Comparison of ENCODE assay signal across 8 cellular contexts in the genomic region with DNA sequence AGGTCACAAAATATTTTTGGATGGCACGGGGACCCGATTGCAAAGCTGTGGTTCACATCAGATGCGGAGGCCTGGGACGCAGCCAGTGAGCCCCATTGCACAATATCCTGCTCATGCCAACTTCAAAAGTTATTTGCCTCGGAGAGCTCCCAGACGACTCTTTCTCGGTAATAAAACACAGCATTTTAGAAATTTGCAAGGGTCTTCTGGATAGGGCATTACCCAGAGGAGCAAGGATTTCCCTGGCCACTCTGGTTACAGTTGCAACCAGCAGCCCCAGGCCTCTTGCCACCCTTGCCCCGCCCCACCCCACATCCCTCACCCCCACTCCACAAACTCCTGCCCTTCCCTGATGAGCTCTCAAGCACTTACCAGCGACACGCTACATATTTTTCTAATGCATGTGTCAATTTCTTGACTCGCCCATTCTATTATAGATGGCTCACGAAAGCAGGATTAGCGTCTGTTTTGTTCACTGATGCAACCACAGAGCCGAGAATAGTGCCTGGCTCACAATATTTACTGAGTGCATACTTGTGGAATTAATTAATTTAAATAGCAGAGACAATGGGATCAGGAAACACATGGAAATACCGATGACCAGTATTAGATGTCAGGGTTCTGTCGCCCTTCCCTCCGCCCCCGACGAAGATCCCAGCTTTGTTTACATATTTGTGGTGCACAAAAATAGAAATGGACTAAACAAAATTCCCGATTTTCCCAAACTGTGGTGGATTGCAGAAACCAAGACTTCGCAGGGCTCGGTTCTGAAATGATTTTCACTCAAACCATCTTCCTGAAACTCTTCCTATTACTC.
DNase-seq lines count a peak whose midpoint lies in the region; ATAC-seq, FAIRE-seq and TF ChIP-seq lines count a peak whose summit lies in the region.

No MANE protein-coding gene starts in this region.

- in situ Hi-C loops in GM23248 (cut with MboI), result no loop called here

- H3K4me1 ChIP-seq in GM23248 (ENCODE audit: insufficient read depth) (peaks cover 24% of the 10 kb centered on the region), esophagus (ENCODE audit: control insufficient read depth in 2 of 2, insufficient read depth in 2 of 2, low read length in 1 of 2) (peaks cover 2 to 5% of the 10 kb centered on the region in 2 donors), pancreas (peaks cover 0 to 22% (median 14%) of the 10 kb centered on the region in 3 donors)

- no peak for FAIRE-seq in pancreas (lab: Jason Lieb, UNC)

- POLR2A ChIA-PET in activated CD8-positive, alpha-beta T cell treated with anti-CD3 and anti-CD28 coated beads for 36 hours (lab: Charles Lee), result interaction anchor here (0.7 kb wide), 1 partner anchor 296 kb away, joined by 3 read pairs; no protein-coding TSS in a partner anchor

- 0 to 4% methylated on average over 21 to 22 of the region's 22 CpGs for WGBS in GM23248 (ENCODE audit: low coverage in 1 of 2, low lambda C conversion rate in 2 of 2, missing lambda C conversion rate in 2 of 2), 2 experiments
- WGBS in esophagus, 2 donors, result 13 to 24% methylated on average over 22 of the region's 22 CpGs
- WGBS in pancreas, 2 donors, result 42% methylated on average over 22 of the region's 22 CpGs

- peak overlapping the region; percentile 36 for H2AFZ ChIP-seq in GM23248

- DNase-seq in GM23248 (peak; percentile 93), NOMO-1 (lab: John Stamatoyannopoulos, UW; ENCODE audit: unreplicated experiment in 2 of 2) (peak; percentile 94 to 97), pancreas (peak; percentile 57 to 76 (median 68)), cerebellar nuclear complex (lab: John Stamatoyannopoulos, UW) (no peak)
- DNase-seq in activated CD4-positive, alpha-beta T cell treated with anti-CD3 and anti-CD28 coated beads for 1 hour, result no peak
- DNase-seq in activated CD8-positive, alpha-beta T cell treated with anti-CD3 and anti-CD28 coated beads for 36 hours, result no peak
- DNase-seq in activated CD4-positive, alpha-beta T cell treated with anti-CD3 and anti-CD28 coated beads for 48 hours, result no peak

- intact Hi-C loops in pancreas (cut with DNase I), result no loop called here
- intact Hi-C loops in activated CD8-positive, alpha-beta T cell treated with anti-CD3 and anti-CD28 coated beads for 36 hours (cut with micrococcal nuclease), result no loop called here

- H3K4me2 ChIP-seq in GM23248 (ENCODE audit: unreplicated experiment), result peak overlapping the region; percentile 77

- H4K20me1 ChIP-seq in GM23248 (ENCODE audit: insufficient read depth), result no peaks in the 10 kb centered on the region

- H3K4me1 Mint-ChIP-seq in activated CD8-positive, alpha-beta T cell treated with anti-CD3 and anti-CD28 coated beads for 36 hours (ENCODE audit: low read depth), result peaks cover 8% of the 10 kb centered on the region

- H3K36me3 ChIP-seq in GM23248 (ENCODE audit: low read depth), result no peaks in the 10 kb centered on the region
- no peaks in the 10 kb centered on the region for H3K36me3 ChIP-seq in esophagus (ENCODE audit: control insufficient read depth in 2 of 2, insufficient read depth in 2 of 2, low read length in 1 of 2)
- no peaks in the 10 kb centered on the region for H3K36me3 ChIP-seq in pancreas

- H3K27ac Mint-ChIP-seq in activated CD8-positive, alpha-beta T cell treated with anti-CD3 and anti-CD28 coated beads for 36 hours, result no peak overlapping the region

- peak overlapping the region; percentile 79 for H3K9ac ChIP-seq in GM23248

- H3K27me3 ChIP-seq in GM23248 (replicated peaks; ENCODE audit: insufficient read depth) (no peaks in the 10 kb centered on the region), esophagus (ENCODE audit: control insufficient read depth in 1 of 2, insufficient read depth in 2 of 2, low read length in 2 of 2) (no peaks in the 10 kb centered on the region), pancreas (no peaks in the 10 kb centered on the region)

- H3K4me3 ChIP-seq in GM23248 (peak overlapping the region; percentile 64), esophagus (ENCODE audit: low read depth in 1 of 2, low read length in 2 of 2) (peak overlapping the region in 1 of 2 donors; percentile 4), pancreas (peak overlapping the region in 1 of 4 donors; percentile 25)

- H3K27ac ChIP-seq in GM23248 (peak overlapping the region; percentile 91), esophagus (ENCODE audit: low read depth in 2 of 2, low read length in 1 of 2) (peak overlapping the region; percentile 71 to 85), pancreas (peak overlapping the region in 3 of 4 donors; percentile 48 to 74 (median 66))

- peak; percentile 80 to 86 (median 82) for ATAC-seq in pancreas
- no peak for ATAC-seq in activated CD8-positive, alpha-beta T cell treated with anti-CD3 and anti-CD28 coated beads for 36 hours

- no peaks in the 10 kb centered on the region for H3K9me3 Mint-ChIP-seq in activated CD8-positive, alpha-beta T cell treated with anti-CD3 and anti-CD28 coated beads for 36 hours

- H3K9me3 ChIP-seq in GM23248 (ENCODE audit: low read depth) (no peaks in the 10 kb centered on the region), esophagus (ENCODE audit: control insufficient read depth in 2 of 2, insufficient read depth in 1 of 2, low read depth in 1 of 2, low read length in 1 of 2) (no peaks in the 10 kb centered on the region), pancreas (no peaks in the 10 kb centered on the region)

- H3K27me3 Mint-ChIP-seq in activated CD8-positive, alpha-beta T cell treated with anti-CD3 and anti-CD28 coated beads for 36 hours, result no peaks in the 10 kb centered on the region

- H3F3A ChIP-seq in GM23248 (ENCODE audit: insufficient read depth), result peaks cover 19% of the 10 kb centered on the region

- no peaks in the 10 kb centered on the region for H3K36me3 Mint-ChIP-seq in activated CD8-positive, alpha-beta T cell treated with anti-CD3 and anti-CD28 coated beads for 36 hours (ENCODE audit: low read depth)

- H3K79me2 ChIP-seq in GM23248 (ENCODE audit: insufficient read depth), result peaks cover 13% of the 10 kb centered on the region; the same call in 1 of the 2 replicates

- no peak overlapping the region for H3K4me3 Mint-ChIP-seq in activated CD8-positive, alpha-beta T cell treated with anti-CD3 and anti-CD28 coated beads for 36 hours

- no peaks in the 10 kb centered on the region for H3K9me2 ChIP-seq in GM23248 (ENCODE audit: insufficient read depth)

- TF ChIP-seq CTCF in pancreas (IDR thresholded peaks at IDR 0.05), result no peak
- no peak for TF ChIP-seq CTCF in activated CD8-positive, alpha-beta T cell treated with anti-CD3 and anti-CD28 coated beads for 36 hours (IDR thresholded peaks at IDR 0.05)

- CTCF ChIA-PET in activated CD8-positive, alpha-beta T cell treated with anti-CD3 and anti-CD28 coated beads for 36 hours (lab: Charles Lee), result interaction anchor here (0.7 kb wide), 1 partner anchor 21 kb away, joined by 3 read pairs; no protein-coding TSS in a partner anchor

Comparison
In these comparisons a context has a peak if more than half of its experiments do, and no peak if none do; other contexts are left out.
1. DNase-seq: peak in GM23248 (single experiment), NOMO-1 (2 of 2) and pancreas (6 of 6); none in activated CD4-positive, alpha-beta T cell treated with anti-CD3 and anti-CD28 coated beads for 1 hour (single experiment), cerebellar nuclear complex (0 of 2), activated CD8-positive, alpha-beta T cell treated with anti-CD3 and anti-CD28 coated beads for 36 hours (single experiment) and activated CD4-positive, alpha-beta T cell treated with anti-CD3 and anti-CD28 coated beads for 48 hours (single experiment).
2. Peak in every context shown above with its lines, with median percentiles within 50 percentile points of each other: H3K27ac ChIP-seq.